Comparison of ENCODE assay signal across 1 cellular context in the genomic region with DNA sequence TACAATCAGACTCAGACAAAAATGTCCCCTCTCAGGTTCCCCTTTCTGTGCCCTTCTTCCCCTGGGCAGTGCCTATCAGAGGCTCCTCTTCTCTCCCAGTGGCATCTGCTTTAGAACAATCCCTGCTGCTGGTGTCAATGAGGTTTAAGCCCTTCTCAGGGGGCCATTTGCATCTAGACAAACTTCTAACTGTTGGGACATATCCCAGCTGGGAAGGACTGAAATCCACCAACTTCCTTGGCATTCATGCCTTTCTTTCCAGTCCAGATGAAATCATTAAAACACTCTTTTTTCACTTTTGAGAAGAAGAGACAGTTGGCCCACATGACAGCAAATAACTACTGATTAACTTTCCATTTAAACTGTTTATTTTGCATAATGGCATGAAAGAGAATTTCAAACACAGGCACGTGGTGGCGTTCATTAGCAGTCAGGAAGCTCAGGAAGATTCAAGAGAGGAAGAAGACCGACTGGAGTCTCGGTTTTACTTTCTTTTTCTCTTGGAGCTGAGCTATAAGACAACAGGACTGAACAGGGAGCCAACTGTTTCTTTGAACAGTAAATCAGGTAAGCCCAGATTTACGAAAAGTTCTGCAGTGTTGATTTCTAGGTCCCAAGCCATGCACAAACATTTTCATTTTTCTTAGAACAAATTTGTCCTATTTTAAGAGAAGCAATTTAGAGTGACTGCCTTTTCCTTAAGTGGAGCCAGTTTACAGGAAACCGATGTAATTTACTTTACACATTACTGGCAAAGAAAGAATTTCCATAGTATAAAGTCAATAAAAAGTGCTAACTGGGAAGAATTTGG.
TF ChIP-seq lines count a peak whose summit lies in the region.

TSS of gene GIMAP2 (plus strand) at position 488 of the 811 bp plus-strand sequence. CDS start 1,354 bp downstream, outside the sequence.

TF ChIP-seq in GM23338, 12 proteins besides CTCF, POLR2A, EP300 and RAD21 (continued from another document):
- no peak for TF ChIP-seq ZNF462 (CRISPR knock-in tag; IDR thresholded peaks at IDR 0.05)
- TF ChIP-seq, protein P1, sequence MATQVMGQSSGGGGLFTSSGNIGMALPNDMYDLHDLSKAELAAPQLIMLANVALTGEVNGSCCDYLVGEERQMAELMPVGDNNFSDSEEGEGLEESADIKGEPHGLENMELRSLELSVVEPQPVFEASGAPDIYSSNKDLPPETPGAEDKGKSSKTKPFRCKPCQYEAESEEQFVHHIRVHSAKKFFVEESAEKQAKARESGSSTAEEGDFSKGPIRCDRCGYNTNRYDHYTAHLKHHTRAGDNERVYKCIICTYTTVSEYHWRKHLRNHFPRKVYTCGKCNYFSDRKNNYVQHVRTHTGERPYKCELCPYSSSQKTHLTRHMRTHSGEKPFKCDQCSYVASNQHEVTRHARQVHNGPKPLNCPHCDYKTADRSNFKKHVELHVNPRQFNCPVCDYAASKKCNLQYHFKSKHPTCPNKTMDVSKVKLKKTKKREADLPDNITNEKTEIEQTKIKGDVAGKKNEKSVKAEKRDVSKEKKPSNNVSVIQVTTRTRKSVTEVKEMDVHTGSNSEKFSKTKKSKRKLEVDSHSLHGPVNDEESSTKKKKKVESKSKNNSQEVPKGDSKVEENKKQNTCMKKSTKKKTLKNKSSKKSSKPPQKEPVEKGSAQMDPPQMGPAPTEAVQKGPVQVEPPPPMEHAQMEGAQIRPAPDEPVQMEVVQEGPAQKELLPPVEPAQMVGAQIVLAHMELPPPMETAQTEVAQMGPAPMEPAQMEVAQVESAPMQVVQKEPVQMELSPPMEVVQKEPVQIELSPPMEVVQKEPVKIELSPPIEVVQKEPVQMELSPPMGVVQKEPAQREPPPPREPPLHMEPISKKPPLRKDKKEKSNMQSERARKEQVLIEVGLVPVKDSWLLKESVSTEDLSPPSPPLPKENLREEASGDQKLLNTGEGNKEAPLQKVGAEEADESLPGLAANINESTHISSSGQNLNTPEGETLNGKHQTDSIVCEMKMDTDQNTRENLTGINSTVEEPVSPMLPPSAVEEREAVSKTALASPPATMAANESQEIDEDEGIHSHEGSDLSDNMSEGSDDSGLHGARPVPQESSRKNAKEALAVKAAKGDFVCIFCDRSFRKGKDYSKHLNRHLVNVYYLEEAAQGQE (IDR thresholded peaks at IDR 0.05; ENCODE audit: unreplicated experiment) = no peak
